Comparison of ENCODE assay signal across 8 cellular contexts in genomic region chr17:38492067-38493040, GRCh38.
DNase-seq lines count a peak whose midpoint lies in the region; ATAC-seq and TF ChIP-seq lines count a peak whose summit lies in the region.
"Not testable (repeated sequence)": the region's sequence is repeated elsewhere in the genome, so short reads cannot be mapped to it uniquely, and the experiment has no call there.

No MANE protein-coding gene starts in this region.

- H3K9me3 ChIP-seq in ascending aorta; cardiac muscle cell (ENCODE audit: low read depth): not testable (repeated sequence)

- H3K4me3 Mint-ChIP-seq in activated B cell treated with CpG ODN at 0.5 μM for 24 hours; stimulated activated effector memory CD8-positive, alpha-beta T cell treated with anti-CD3 and anti-CD28 coated beads, Interleukin-12 subunit alpha, Interleukin-12 subunit beta, amount 100 ng/mL, for 72 hours: not testable (repeated sequence)

- not testable (repeated sequence) for H3K4me1 ChIP-seq in ascending aorta; cardiac muscle cell (ENCODE audit: low read depth)

- not testable (repeated sequence) for TF ChIP-seq CTCF in activated B cell treated with CpG ODN at 0.5 μM for 24 hours (IDR thresholded peaks at IDR 0.05); omental fat pad (IDR thresholded peaks at IDR 0.05)
- TF ChIP-seq CTCF in ascending aorta (IDR thresholded peaks at IDR 0.05) (peak; percentile 9 to 73 (median 50)), cardiac muscle cell (IDR thresholded peaks at IDR 0.05; ENCODE audit: low read depth, low read length) (peak; percentile 67)

- in situ Hi-C loops in KBM-7 (cut with MboI; ENCODE audit: low pct_unique_long_range_greater_than_20kb, low sequenced_read_pairs), result not testable (repeated sequence)

- H3K36me3 Mint-ChIP-seq in activated B cell treated with CpG ODN at 0.5 μM for 24 hours (ENCODE audit: low read depth); stimulated activated effector memory CD8-positive, alpha-beta T cell treated with anti-CD3 and anti-CD28 coated beads, Interleukin-12 subunit alpha, Interleukin-12 subunit beta, amount 100 ng/mL, for 72 hours: not testable (repeated sequence)

- H3K4me3 ChIP-seq in ascending aorta, cardiac muscle cell: not testable (repeated sequence)

- not testable (repeated sequence) for H3K27me3 Mint-ChIP-seq in activated B cell treated with CpG ODN at 0.5 μM for 24 hours

- peak overlapping the region in 1 of 2 donors; percentile 6 for H3K27ac ChIP-seq in ascending aorta
- not testable (repeated sequence) for H3K27ac ChIP-seq in cardiac muscle cell

- H3K27ac Mint-ChIP-seq in activated B cell treated with CpG ODN at 0.5 μM for 24 hours; stimulated activated effector memory CD8-positive, alpha-beta T cell treated with anti-CD3 and anti-CD28 coated beads, Interleukin-12 subunit alpha, Interleukin-12 subunit beta, amount 100 ng/mL, for 72 hours: not testable (repeated sequence)

- H3K36me3 ChIP-seq in ascending aorta, result peaks cover 70 to 81% of the 10 kb centered on the region in 2 donors
- H3K36me3 ChIP-seq in cardiac muscle cell, result not testable (repeated sequence)

- not testable (repeated sequence) for H3K4me1 Mint-ChIP-seq in activated B cell treated with CpG ODN at 0.5 μM for 24 hours; stimulated activated effector memory CD8-positive, alpha-beta T cell treated with anti-CD3 and anti-CD28 coated beads, Interleukin-12 subunit alpha, Interleukin-12 subunit beta, amount 100 ng/mL, for 72 hours

- not testable (repeated sequence) for H3K27me3 ChIP-seq in ascending aorta, cardiac muscle cell

- intact Hi-C loops in activated B cell treated with CpG ODN at 0.5 μM for 24 hours (cut with micrococcal nuclease), result loop anchor here (1.0 to 2.0 kb wide), 7 partner anchors 45 to 242 kb away; no protein-coding TSS in a partner anchor
- intact Hi-C loops in ascending aorta (cut with DNase I), result loop anchor here (5.0 kb wide), 1 partner anchor 175 kb away; no protein-coding TSS in a partner anchor

- peak; percentile 80 for ATAC-seq in activated B cell treated with CpG ODN at 0.5 μM for 24 hours (ENCODE audit: low read depth)
- ATAC-seq in omental fat pad (ENCODE audit: low FRiP score), result not testable (repeated sequence)
- ATAC-seq in stimulated activated effector memory CD8-positive, alpha-beta T cell treated with anti-CD3 and anti-CD28 coated beads, Interleukin-12 subunit alpha, Interleukin-12 subunit beta, amount 100 ng/mL, for 72 hours, result peak; percentile 81

- not testable (repeated sequence) for H3K9me3 Mint-ChIP-seq in activated B cell treated with CpG ODN at 0.5 μM for 24 hours; stimulated activated effector memory CD8-positive, alpha-beta T cell treated with anti-CD3 and anti-CD28 coated beads, Interleukin-12 subunit alpha, Interleukin-12 subunit beta, amount 100 ng/mL, for 72 hours

- DNase-seq in D341Med (ENCODE audit: low spot score), result peak; percentile 84
- DNase-seq in KBM-7, result peak; percentile 83
- peak; percentile 73 for DNase-seq in NCI-H82 treated with DMSO at 0.1 percent for 48 hours (lab: John Stamatoyannopoulos, UW; ENCODE audit: unreplicated experiment)
- peak; percentile 81 for DNase-seq in activated B cell treated with CpG ODN at 0.5 μM for 24 hours
- DNase-seq in ascending aorta (ENCODE audit: low spot score in 2 of 2), result peak; percentile 63 to 95
- peak; percentile 91 for DNase-seq in cardiac muscle cell (ENCODE audit: low read depth in 1 of 2, low spot score in 1 of 2)
- peak; percentile 84 for DNase-seq in omental fat pad (ENCODE audit: low spot score)
- peak; percentile 85 to 93 for DNase-seq in stimulated activated effector memory CD8-positive, alpha-beta T cell treated with anti-CD3 and anti-CD28 coated beads, Interleukin-12 subunit alpha, Interleukin-12 subunit beta, amount 100 ng/mL, for 72 hours (ENCODE audit: low spot score in 2 of 2)

- CTCF ChIA-PET in activated B cell treated with CpG ODN at 0.5 μM for 24 hours (lab: Charles Lee), result interaction anchor here (0.7 to 1.8 kb wide), 5 partner anchors 27 to 179 kb away, joined by 3 to 4 read pairs (median 3); no protein-coding TSS in a partner anchor

- POLR2A ChIA-PET in activated B cell treated with CpG ODN at 0.5 μM for 24 hours (lab: Charles Lee), result not testable (repeated sequence)
